ENCODE assay signal across 1 cellular context in genomic region chr18:12863687-12864086, GRCh38.
TF ChIP-seq lines count a peak whose summit lies in the region.

No MANE protein-coding gene starts in this region.

TF ChIP-seq in SK-N-SH treated with all-trans-retinoic acid at 6 μM for 48 hours, 23 proteins besides CTCF, POLR2A, EP300 and RAD21 (continued from another document):
- TF ChIP-seq, protein P1, sequence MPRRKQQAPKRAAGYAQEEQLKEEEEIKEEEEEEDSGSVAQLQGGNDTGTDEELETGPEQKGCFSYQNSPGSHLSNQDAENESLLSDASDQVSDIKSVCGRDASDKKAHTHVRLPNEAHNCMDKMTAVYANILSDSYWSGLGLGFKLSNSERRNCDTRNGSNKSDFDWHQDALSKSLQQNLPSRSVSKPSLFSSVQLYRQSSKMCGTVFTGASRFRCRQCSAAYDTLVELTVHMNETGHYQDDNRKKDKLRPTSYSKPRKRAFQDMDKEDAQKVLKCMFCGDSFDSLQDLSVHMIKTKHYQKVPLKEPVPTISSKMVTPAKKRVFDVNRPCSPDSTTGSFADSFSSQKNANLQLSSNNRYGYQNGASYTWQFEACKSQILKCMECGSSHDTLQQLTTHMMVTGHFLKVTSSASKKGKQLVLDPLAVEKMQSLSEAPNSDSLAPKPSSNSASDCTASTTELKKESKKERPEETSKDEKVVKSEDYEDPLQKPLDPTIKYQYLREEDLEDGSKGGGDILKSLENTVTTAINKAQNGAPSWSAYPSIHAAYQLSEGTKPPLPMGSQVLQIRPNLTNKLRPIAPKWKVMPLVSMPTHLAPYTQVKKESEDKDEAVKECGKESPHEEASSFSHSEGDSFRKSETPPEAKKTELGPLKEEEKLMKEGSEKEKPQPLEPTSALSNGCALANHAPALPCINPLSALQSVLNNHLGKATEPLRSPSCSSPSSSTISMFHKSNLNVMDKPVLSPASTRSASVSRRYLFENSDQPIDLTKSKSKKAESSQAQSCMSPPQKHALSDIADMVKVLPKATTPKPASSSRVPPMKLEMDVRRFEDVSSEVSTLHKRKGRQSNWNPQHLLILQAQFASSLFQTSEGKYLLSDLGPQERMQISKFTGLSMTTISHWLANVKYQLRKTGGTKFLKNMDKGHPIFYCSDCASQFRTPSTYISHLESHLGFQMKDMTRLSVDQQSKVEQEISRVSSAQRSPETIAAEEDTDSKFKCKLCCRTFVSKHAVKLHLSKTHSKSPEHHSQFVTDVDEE (CRISPR knock-in tag; IDR thresholded peaks at IDR 0.05), result no peak
- peak; percentile 73 for TF ChIP-seq ZC3H10 (CRISPR knock-in tag; IDR thresholded peaks at IDR 0.05)
- peak; percentile 58 for TF ChIP-seq ISL1 (CRISPR knock-in tag; IDR thresholded peaks at IDR 0.05)
- TF ChIP-seq GLIS3 (CRISPR knock-in tag; IDR thresholded peaks at IDR 0.05), result no peak
- no peak for TF ChIP-seq OSR1 (CRISPR knock-in tag; IDR thresholded peaks at IDR 0.05)
- no peak for TF ChIP-seq BACH2 (CRISPR knock-in tag; IDR thresholded peaks at IDR 0.05; ENCODE audit: borderline replicate concordance)
- TF ChIP-seq ZNF70 (CRISPR knock-in tag; IDR thresholded peaks at IDR 0.05), result no peak
- TF ChIP-seq, protein P2, sequence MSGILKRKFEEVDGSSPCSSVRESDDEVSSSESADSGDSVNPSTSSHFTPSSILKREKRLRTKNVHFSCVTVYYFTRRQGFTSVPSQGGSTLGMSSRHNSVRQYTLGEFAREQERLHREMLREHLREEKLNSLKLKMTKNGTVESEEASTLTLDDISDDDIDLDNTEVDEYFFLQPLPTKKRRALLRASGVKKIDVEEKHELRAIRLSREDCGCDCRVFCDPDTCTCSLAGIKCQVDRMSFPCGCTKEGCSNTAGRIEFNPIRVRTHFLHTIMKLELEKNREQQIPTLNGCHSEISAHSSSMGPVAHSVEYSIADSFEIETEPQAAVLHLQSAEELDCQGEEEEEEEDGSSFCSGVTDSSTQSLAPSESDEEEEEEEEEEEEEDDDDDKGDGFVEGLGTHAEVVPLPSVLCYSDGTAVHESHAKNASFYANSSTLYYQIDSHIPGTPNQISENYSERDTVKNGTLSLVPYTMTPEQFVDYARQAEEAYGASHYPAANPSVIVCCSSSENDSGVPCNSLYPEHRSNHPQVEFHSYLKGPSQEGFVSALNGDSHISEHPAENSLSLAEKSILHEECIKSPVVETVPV (CRISPR knock-in tag; IDR thresholded peaks at IDR 0.05), result no peak
- TF ChIP-seq RARB (CRISPR knock-in tag; IDR thresholded peaks at IDR 0.05), result no peak
- TF ChIP-seq TCF4 (CRISPR knock-in tag; IDR thresholded peaks at IDR 0.05; ENCODE audit: borderline replicate concordance), result no peak
- no peak for TF ChIP-seq ZFP30 (CRISPR knock-in tag; IDR thresholded peaks at IDR 0.05)
